1 cellular context compared by ENCODE assay signal in the genomic region with DNA sequence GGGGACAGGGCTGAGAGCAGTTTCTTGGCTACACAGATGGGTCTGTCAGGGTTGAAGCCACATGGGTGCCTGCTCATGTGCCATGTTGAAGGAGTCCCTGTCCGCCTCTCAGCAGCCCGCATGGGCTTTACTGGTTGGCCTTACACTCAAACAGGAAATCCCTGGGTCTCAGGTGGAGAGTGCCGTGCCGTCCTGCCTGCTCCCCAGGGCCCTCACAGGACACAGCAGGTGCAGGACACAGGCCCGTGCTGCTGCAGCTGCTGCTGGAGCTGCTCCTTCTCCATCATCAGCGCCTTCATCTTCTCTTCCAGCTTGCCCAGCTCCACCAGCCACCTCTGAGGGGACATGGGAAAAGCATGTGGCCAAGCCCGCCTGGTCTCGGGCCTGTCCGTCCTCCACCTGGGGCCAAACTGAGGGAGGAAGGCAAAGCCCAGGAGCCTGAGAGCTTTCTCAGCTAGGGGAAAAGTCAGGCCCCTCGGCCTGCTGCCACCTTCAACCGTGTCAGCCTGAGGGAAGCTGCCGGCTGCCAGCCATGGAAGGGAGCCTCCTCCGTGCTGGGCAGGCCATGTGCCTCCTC.
TF ChIP-seq lines count a peak whose summit lies in the region.

No MANE protein-coding gene starts in this region.

TF ChIP-seq in K562, 482 proteins besides CTCF, POLR2A, EP300 and RAD21:
- TF ChIP-seq GATAD2B (IDR thresholded peaks at IDR 0.05; ENCODE audit: borderline replicate concordance): no peak
- TF ChIP-seq KLF16 (IDR thresholded peaks at IDR 0.05): no peak
- peak; percentile 20; the same call in 1 of the 2 replicates for TF ChIP-seq RBFOX2 (IDR thresholded peaks at IDR 0.05; ENCODE audit: low read depth, low read length)
- no peak for TF ChIP-seq BCLAF1 (IDR thresholded peaks at IDR 0.05; ENCODE audit: borderline replicate concordance in 1 of 2, control insufficient read depth in 1 of 2, low read depth in 2 of 2, low read length in 1 of 2)
- peak; percentile 64 for TF ChIP-seq POLR2G (IDR thresholded peaks at IDR 0.05; ENCODE audit: low read depth, low read length)
- no peak for TF ChIP-seq FOSL1 (tag; conservative IDR thresholded peaks at IDR 0.05)
- TF ChIP-seq, protein P1, sequence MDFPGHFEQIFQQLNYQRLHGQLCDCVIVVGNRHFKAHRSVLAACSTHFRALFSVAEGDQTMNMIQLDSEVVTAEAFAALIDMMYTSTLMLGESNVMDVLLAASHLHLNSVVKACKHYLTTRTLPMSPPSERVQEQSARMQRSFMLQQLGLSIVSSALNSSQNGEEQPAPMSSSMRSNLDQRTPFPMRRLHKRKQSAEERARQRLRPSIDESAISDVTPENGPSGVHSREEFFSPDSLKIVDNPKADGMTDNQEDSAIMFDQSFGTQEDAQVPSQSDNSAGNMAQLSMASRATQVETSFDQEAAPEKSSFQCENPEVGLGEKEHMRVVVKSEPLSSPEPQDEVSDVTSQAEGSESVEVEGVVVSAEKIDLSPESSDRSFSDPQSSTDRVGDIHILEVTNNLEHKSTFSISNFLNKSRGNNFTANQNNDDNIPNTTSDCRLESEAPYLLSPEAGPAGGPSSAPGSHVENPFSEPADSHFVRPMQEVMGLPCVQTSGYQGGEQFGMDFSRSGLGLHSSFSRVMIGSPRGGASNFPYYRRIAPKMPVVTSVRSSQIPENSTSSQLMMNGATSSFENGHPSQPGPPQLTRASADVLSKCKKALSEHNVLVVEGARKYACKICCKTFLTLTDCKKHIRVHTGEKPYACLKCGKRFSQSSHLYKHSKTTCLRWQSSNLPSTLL (IDR thresholded peaks at IDR 0.05): no peak
- TF ChIP-seq LCOR (CRISPR knock-in tag; IDR thresholded peaks at IDR 0.05): no peak
- TF ChIP-seq SIRT6 (IDR thresholded peaks at IDR 0.05; ENCODE audit: low read depth, low read length): no peak
- TF ChIP-seq HEY1 (CRISPR knock-in tag; IDR thresholded peaks at IDR 0.05; ENCODE audit: borderline replicate concordance): no peak
- TF ChIP-seq, protein P2, sequence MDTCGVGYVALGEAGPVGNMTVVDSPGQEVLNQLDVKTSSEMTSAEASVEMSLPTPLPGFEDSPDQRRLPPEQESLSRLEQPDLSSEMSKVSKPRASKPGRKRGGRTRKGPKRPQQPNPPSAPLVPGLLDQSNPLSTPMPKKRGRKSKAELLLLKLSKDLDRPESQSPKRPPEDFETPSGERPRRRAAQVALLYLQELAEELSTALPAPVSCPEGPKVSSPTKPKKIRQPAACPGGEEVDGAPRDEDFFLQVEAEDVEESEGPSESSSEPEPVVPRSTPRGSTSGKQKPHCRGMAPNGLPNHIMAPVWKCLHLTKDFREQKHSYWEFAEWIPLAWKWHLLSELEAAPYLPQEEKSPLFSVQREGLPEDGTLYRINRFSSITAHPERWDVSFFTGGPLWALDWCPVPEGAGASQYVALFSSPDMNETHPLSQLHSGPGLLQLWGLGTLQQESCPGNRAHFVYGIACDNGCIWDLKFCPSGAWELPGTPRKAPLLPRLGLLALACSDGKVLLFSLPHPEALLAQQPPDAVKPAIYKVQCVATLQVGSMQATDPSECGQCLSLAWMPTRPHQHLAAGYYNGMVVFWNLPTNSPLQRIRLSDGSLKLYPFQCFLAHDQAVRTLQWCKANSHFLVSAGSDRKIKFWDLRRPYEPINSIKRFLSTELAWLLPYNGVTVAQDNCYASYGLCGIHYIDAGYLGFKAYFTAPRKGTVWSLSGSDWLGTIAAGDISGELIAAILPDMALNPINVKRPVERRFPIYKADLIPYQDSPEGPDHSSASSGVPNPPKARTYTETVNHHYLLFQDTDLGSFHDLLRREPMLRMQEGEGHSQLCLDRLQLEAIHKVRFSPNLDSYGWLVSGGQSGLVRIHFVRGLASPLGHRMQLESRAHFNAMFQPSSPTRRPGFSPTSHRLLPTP (IDR thresholded peaks at IDR 0.05; ENCODE audit: borderline replicate concordance, extremely low read depth, insufficient read length): no peak
- TF ChIP-seq CBX1 (IDR thresholded peaks at IDR 0.05; ENCODE audit: low read depth): no peak
- no peak for TF ChIP-seq NFRKB (IDR thresholded peaks at IDR 0.05; ENCODE audit: low read depth)
